In the genomic region with DNA sequence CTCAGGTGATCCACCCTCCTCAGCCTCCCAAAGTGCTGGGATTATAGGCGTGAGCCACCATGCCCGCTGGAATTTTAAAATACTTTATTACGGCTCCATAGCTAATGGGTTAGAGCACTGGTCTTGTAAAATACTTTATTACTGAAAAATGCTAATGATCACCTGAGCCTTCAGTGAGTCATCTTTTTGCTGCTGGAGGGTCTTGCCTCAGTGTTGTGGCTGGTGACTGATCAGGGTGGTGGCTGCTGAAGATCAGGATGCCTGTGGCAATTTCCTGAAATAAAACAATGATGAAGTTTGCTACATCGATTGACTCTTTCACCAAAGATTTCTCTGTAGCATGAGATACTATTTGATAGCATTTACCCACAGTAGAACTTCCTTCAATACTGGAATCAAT, we compare ENCODE assay signal across 22 cellular contexts. TPM values are rescaled to one million over a fixed set of nuclear protein-coding genes. Genes with fewer than 3 reads are reported as not detected.
A peak's percentile ranks its signal among the peaks of the same experiment; 100 is the strongest.
DNase-seq lines count a peak whose midpoint lies in the region; ATAC-seq, FAIRE-seq and TF ChIP-seq lines count a peak whose summit lies in the region.
"Had no signal": no experiment of that assay in that cellular context is flagged by ENCODE, and none has a peak within 500 bp of the region (broad histone marks: within the 10 kb centered on the region; RNA-seq: fewer than 3 reads in every experiment).

No MANE protein-coding gene starts in this region.

- TF ChIP-seq CTCF in astrocyte (IDR thresholded peaks at IDR 0.05; ENCODE audit: insufficient read depth, low read depth, low read length): no peak

- H3K4me3 Mint-ChIP-seq in astrocyte (ENCODE audit: unreplicated experiment): no peak overlapping the region
- H3K4me3 Mint-ChIP-seq: CD8-positive, alpha-beta memory T cell; H9; IgD-negative memory B cell had no signal

- FAIRE-seq in astrocyte (lab: Jason Lieb, UNC): no peak
- FAIRE-seq: G401.6 had no signal

- H3K27ac ChIP-seq in astrocyte (ENCODE audit: low read depth, low read length): no peak overlapping the region
- H3K27ac ChIP-seq: BLaER1 treated with 17β-estradiol and CSF1 and Interleukin-3, amounts not matched to agents 10 nM and 100 nM; Peyer's patch; SK-N-MC had no signal

- no peaks in the 10 kb centered on the region for H3K9me3 ChIP-seq in astrocyte (ENCODE audit: insufficient read depth, low read depth, low read length)
- H3K9me3 ChIP-seq: BLaER1 treated with 17β-estradiol and CSF1 and Interleukin-3, amounts not matched to agents 10 nM and 100 nM; Peyer's patch had no signal

- H3K27ac Mint-ChIP-seq in astrocyte (ENCODE audit: unreplicated experiment): no peak overlapping the region
- H3K27ac Mint-ChIP-seq: H9, IgD-negative memory B cell had no signal

- H3K79me2 ChIP-seq in astrocyte (ENCODE audit: insufficient read depth, low read length): no peaks in the 10 kb centered on the region

- H3K4me1 Mint-ChIP-seq in astrocyte (ENCODE audit: low read depth, unreplicated experiment): no peaks in the 10 kb centered on the region
- H3K4me1 Mint-ChIP-seq: CD8-positive, alpha-beta memory T cell; H9; IgD-negative memory B cell had no signal

- no peak overlapping the region for H2AFZ ChIP-seq in astrocyte (ENCODE audit: low read depth, low read length)

- H4K20me1 ChIP-seq in astrocyte (ENCODE audit: insufficient read depth, low read length): no peaks in the 10 kb centered on the region
- H4K20me1 ChIP-seq: BLaER1 treated with 17β-estradiol and CSF1 and Interleukin-3, amounts not matched to agents 10 nM and 100 nM had no signal

- H3K36me3 ChIP-seq in astrocyte (ENCODE audit: insufficient read depth, low read length): no peaks in the 10 kb centered on the region
- H3K36me3 ChIP-seq: BLaER1 treated with 17β-estradiol and CSF1 and Interleukin-3, amounts not matched to agents 10 nM and 100 nM; Peyer's patch had no signal

- H3K27me3 ChIP-seq in astrocyte (ENCODE audit: insufficient read depth, low read length): no peaks in the 10 kb centered on the region
- H3K27me3 ChIP-seq: BLaER1 treated with 17β-estradiol and CSF1 and Interleukin-3, amounts not matched to agents 10 nM and 100 nM; Peyer's patch had no signal

- H3K9ac ChIP-seq in astrocyte (ENCODE audit: low read length): no peak overlapping the region
- H3K9ac ChIP-seq: BLaER1 treated with 17β-estradiol and CSF1 and Interleukin-3, amounts not matched to agents 10 nM and 100 nM had no signal

- H3K36me3 Mint-ChIP-seq in astrocyte (ENCODE audit: low read depth, unreplicated experiment): no peaks in the 10 kb centered on the region

- H3K27me3 Mint-ChIP-seq in astrocyte (ENCODE audit: low read depth, unreplicated experiment): no peaks in the 10 kb centered on the region
- H3K27me3 Mint-ChIP-seq: CD8-positive, alpha-beta memory T cell; IgD-negative memory B cell had no signal

- no peaks in the 10 kb centered on the region for H3K4me1 ChIP-seq in astrocyte (ENCODE audit: insufficient read depth, low read length)
- H3K4me1 ChIP-seq: BLaER1 treated with 17β-estradiol and CSF1 and Interleukin-3, amounts not matched to agents 10 nM and 100 nM; Peyer's patch had no signal

- H3K9me3 Mint-ChIP-seq in astrocyte (ENCODE audit: unreplicated experiment): no peaks in the 10 kb centered on the region
- H3K9me3 Mint-ChIP-seq: CD8-positive, alpha-beta memory T cell; H9; IgD-negative memory B cell had no signal

- no peak overlapping the region for H3K4me2 ChIP-seq in astrocyte (ENCODE audit: low read length)
- H3K4me2 ChIP-seq: BLaER1 treated with 17β-estradiol and CSF1 and Interleukin-3, amounts not matched to agents 10 nM and 100 nM had no signal

- peak; percentile 63 for DNase-seq in ELR (ENCODE audit: low read depth)
- DNase-seq in M059J (ENCODE audit: low read depth): peak; percentile 80
- DNase-seq in astrocyte (ENCODE audit: low read depth): peak; percentile 29
- DNase-seq in kidney tubule cell (ENCODE audit: low spot score): peak; percentile 61
- DNase-seq in NCI-H774 (lab: John Stamatoyannopoulos, UW): no peak
- DNase-seq in NCI-H1436 (lab: John Stamatoyannopoulos, UW): no peak
- DNase-seq: CD8-positive, alpha-beta memory T cell; DMS79; H9; Karpas-422; MM.1S; NCI-H1105 treated with DMSO at 0.1 percent for 48 hours; NCI-H1694 treated with DMSO at 0.1 percent for 48 hours; NCI-H510A; NCI-H82; Peyer's patch; Right ventricle myocardium superior had no signal

- no peak for ATAC-seq in HG03354 (IDR thresholded peaks at IDR 0.05; ENCODE audit: poor library complexity, severe bottlenecking, unreplicated experiment)

- H3K4me3 ChIP-seq in astrocyte (ENCODE audit: insufficient read depth, low read depth, low read length): no peak overlapping the region
- H3K4me3 ChIP-seq: BLaER1 treated with 17β-estradiol and CSF1 and Interleukin-3, amounts not matched to agents 10 nM and 100 nM; Peyer's patch; SK-N-MC had no signal

RNA-seq across cellular contexts. Expression of a gene that starts 26.0 kb away (rescaled TPM):
- 38.0 and 50.0 TPM in 2 replicates for total RNA-seq in M059J (2014; rRNA removed; shearing (Covaris generic))
- 12.6 and 12.8 TPM in 2 replicates for total RNA-seq in astrocyte

Comparison
In these comparisons a context has a peak if more than half of its experiments do, and no peak if none do; other contexts are left out.
1. DNase-seq: peak in ELR (single experiment), M059J (single experiment), astrocyte (single experiment) and kidney tubule cell (single experiment); none in NCI-H774 (single experiment) and NCI-H1436 (single experiment).